In genomic region chr11:28566643-28567042, GRCh38 we compare ENCODE assay signal across 8 cellular contexts.
DNase-seq lines count a peak whose midpoint lies in the region; ATAC-seq and TF ChIP-seq lines count a peak whose summit lies in the region.

No MANE protein-coding gene starts in this region.

- H3K27me3 Mint-ChIP-seq in type B pancreatic cell, result no peaks in the 10 kb centered on the region

- H3K36me3 ChIP-seq in ectodermal cell (ENCODE audit: control insufficient read depth, insufficient read depth, low read length), result no peaks in the 10 kb centered on the region
- no peaks in the 10 kb centered on the region for H3K36me3 ChIP-seq in right lobe of liver

- intact Hi-C loops in right lobe of liver (cut with DNase I), result no loop called here

- peak overlapping the region; percentile 76 for H3K27ac Mint-ChIP-seq in type B pancreatic cell

- H3K4me1 ChIP-seq in ectodermal cell (ENCODE audit: control insufficient read depth, insufficient read depth, low read length), result no peaks in the 10 kb centered on the region
- no peaks in the 10 kb centered on the region for H3K4me1 ChIP-seq in right lobe of liver

- H3K4me3 Mint-ChIP-seq in type B pancreatic cell, result peak overlapping the region; percentile 78

- no peak for TF ChIP-seq CTCF in AG04449 (IDR thresholded peaks at IDR 0.05; ENCODE audit: insufficient read depth, low read length, missing control alignments)
- no peak for TF ChIP-seq CTCF in right lobe of liver (IDR thresholded peaks at IDR 0.05)
- no peak for TF ChIP-seq CTCF in type B pancreatic cell (conservative IDR thresholded peaks at IDR 0.05)

- no peaks in the 10 kb centered on the region for H3K9me3 Mint-ChIP-seq in type B pancreatic cell

- H3K36me3 Mint-ChIP-seq in type B pancreatic cell, result no peaks in the 10 kb centered on the region

- TF ChIP-seq POLR2A in right lobe of liver (IDR thresholded peaks at IDR 0.05), result no peak

- DNase-seq in AG04449 (ENCODE audit: low read depth, low spot score), result peak; percentile 92
- DNase-seq in M059J (ENCODE audit: low read depth), result peak; percentile 98
- peak in 2 of 3 donors; percentile 22 to 46 for DNase-seq in right lobe of liver
- peak; percentile 64 for DNase-seq in type B pancreatic cell (ENCODE audit: extremely low spot score, unreplicated experiment)
- DNase-seq in NCI-H2107 (lab: John Stamatoyannopoulos, UW), result no peak
- no peak for DNase-seq in NCI-H748 (lab: John Stamatoyannopoulos, UW; ENCODE audit: unreplicated experiment)

- CTCF ChIA-PET in AG04449 (lab: Yijun Ruan, JAX), result interaction anchor here (1.1 to 1.3 kb wide), 2 partner anchors 37 to 849 kb away, joined by 3 to 4 read pairs; no protein-coding TSS in a partner anchor

- no peaks in the 10 kb centered on the region for H3K9me3 ChIP-seq in ectodermal cell (ENCODE audit: control insufficient read depth, low read length)
- no peaks in the 10 kb centered on the region for H3K9me3 ChIP-seq in right lobe of liver

- H3K4me3 ChIP-seq in AG04449 (ENCODE audit: low read depth, low read length) (peak overlapping the region; percentile 0; the same call in 1 of the 2 replicates), ectodermal cell (ENCODE audit: insufficient read depth, low read depth, low read length) (peak overlapping the region; percentile 24), right lobe of liver (no peak overlapping the region)

- H3K27me3 ChIP-seq in ectodermal cell (ENCODE audit: control insufficient read depth, insufficient read depth, low read length, poor library complexity, severe bottlenecking), result peaks cover 25% of the 10 kb centered on the region
- H3K27me3 ChIP-seq in right lobe of liver, result no peaks in the 10 kb centered on the region

- 5 to 9% methylated on average over 13 of the region's 13 CpGs for WGBS in ectodermal cell, 2 experiments
- 6% methylated on average over 10 of the region's 13 CpGs for WGBS in right lobe of liver (ENCODE audit: insufficient coverage, low coverage, low lambda C conversion rate, missing lambda C conversion rate)

- ATAC-seq in right lobe of liver, result peak; percentile 41 to 87 (median 57)
- no peak for ATAC-seq in GM18511 (IDR thresholded peaks at IDR 0.05; ENCODE audit: unreplicated experiment)

- H3K27ac ChIP-seq in ectodermal cell (ENCODE audit: insufficient read depth, low read depth, low read length, poor library complexity, severe bottlenecking), result no peak overlapping the region
- H3K27ac ChIP-seq in right lobe of liver, result no peak overlapping the region

- POLR2A ChIA-PET in AG04449 (lab: Yijun Ruan, JAX), result interaction anchor here (1.0 kb wide), 1 partner anchor 183 kb away, joined by 3 read pairs; no protein-coding TSS in a partner anchor

- H3K4me1 Mint-ChIP-seq in type B pancreatic cell (ENCODE audit: unreplicated experiment), result peaks cover 9% of the 10 kb centered on the region

Comparison
In these comparisons a context has a peak if more than half of its experiments do, and no peak if none do; other contexts are left out.
1. DNase-seq: peak in AG04449 (single experiment), M059J (single experiment), right lobe of liver (2 of 3) and type B pancreatic cell (single experiment); none in NCI-H2107 (single experiment) and NCI-H748 (single experiment).
2. H3K4me3 ChIP-seq: peak in AG04449 (single experiment) and ectodermal cell (single experiment); none in right lobe of liver (0 of 3).